ENCODE assay signal across 15 cellular contexts in genomic region chr6:148771212-148771601, GRCh38. TPM values are rescaled to one million over a fixed set of nuclear protein-coding genes. Genes with fewer than 3 reads are reported as not detected.
DNase-seq lines count a peak whose midpoint lies in the region; ATAC-seq, FAIRE-seq and TF ChIP-seq lines count a peak whose summit lies in the region.
"Had no signal": no experiment of that assay in that cellular context is flagged by ENCODE, and none has a peak within 500 bp of the region (broad histone marks: within the 10 kb centered on the region; RNA-seq: fewer than 3 reads in every experiment).

No MANE protein-coding gene starts in this region.

- no peak overlapping the region for H2BK15ac ChIP-seq in H1 (ENCODE audit: low read length)

- DNase-seq in NCI-H748 (lab: John Stamatoyannopoulos, UW; ENCODE audit: unreplicated experiment) (peak; percentile 85), NCI-H748 treated with DMSO at 0.1 percent for 48 hours (lab: John Stamatoyannopoulos, UW) (no peak), NCI-H187 treated with DMSO at 0.1 percent for 48 hours (lab: John Stamatoyannopoulos, UW) (peak; percentile 14), H1 (ENCODE audit: low read depth in 1 of 2, low spot score in 2 of 2) (no peak), spleen (peak; percentile 47), GM23338 (ENCODE audit: low spot score) (no peak), GM19239 (ENCODE audit: insufficient read length, low spot score) (no peak)
- no peak for DNase-seq in activated naive CD4-positive, alpha-beta T cell treated with anti-CD3 and anti-CD28 coated beads, Interleukin-2, amount 50 U/mL, for 72 hours (ENCODE audit: low spot score in 2 of 2)
- DNase-seq: activated CD4-positive, CD25-positive, alpha-beta regulatory T cell; Calu3; left cardiac atrium; stimulated activated CD4-positive, alpha-beta T cell treated with anti-CD3 and anti-CD28 coated beads, Interleukin-12 subunit alpha, Interleukin-12 subunit beta, amount 100 ng/mL, for 4 hours; SW 1271 had no signal

- H2BK12ac ChIP-seq in H1 (ENCODE audit: low read depth, low read length) = no peak overlapping the region

- no peak overlapping the region for H3K4me3 ChIP-seq in H1 (ENCODE audit: extremely low read depth in 1 of 4, insufficient read depth in 2 of 4, low read depth in 3 of 4, low read length in 4 of 4)
- no peak overlapping the region for H3K4me3 ChIP-seq in spleen
- H3K4me3 ChIP-seq in GM23338 = no peak overlapping the region
- H3K4me3 ChIP-seq: heart right ventricle had no signal

- no peak overlapping the region for H4K8ac ChIP-seq in H1 (ENCODE audit: extremely low read depth, insufficient read depth, low read length)

- H3K79me1 ChIP-seq in H1 (ENCODE audit: low read depth, low read length) = peaks cover 3% of the 10 kb centered on the region; the same call in 1 of the 2 replicates

- H3K4me1 ChIP-seq in H1 (replicated peaks in 1 of 4; ENCODE audit: control insufficient read depth in 3 of 4, insufficient read depth in 4 of 4, low read length in 3 of 4) = peaks cover 6 to 23% (median 18%) of the 10 kb centered on the region in 4 experiments; a peak in 6 of 7 replicates
- peaks cover 0 to 79% (median 61%) of the 10 kb centered on the region in 6 donors for H3K4me1 ChIP-seq in spleen
- peaks cover 63% of the 10 kb centered on the region for H3K4me1 ChIP-seq in GM23338 (ENCODE audit: insufficient read depth)

- TF ChIP-seq POLR2A in H1 (IDR thresholded peaks at IDR 0.05; ENCODE audit: control extremely low read depth in 1 of 2, low read depth in 2 of 2, low read length in 2 of 2) = no peak
- TF ChIP-seq POLR2A in spleen (IDR thresholded peaks at IDR 0.05) = no peak

- peaks cover 63% of the 10 kb centered on the region for H3K4me1 Mint-ChIP-seq in GM23338

- intact Hi-C loops in spleen (cut with DNase I; ENCODE audit: low total_unique reads) = no loop called here

- TF ChIP-seq RAD21 in H1 (IDR thresholded peaks at IDR 0.05 in 1 of 2, conservative IDR thresholded peaks at IDR 0.05 in 1 of 2; ENCODE audit: low read depth in 2 of 2, low read length in 2 of 2) = no peak

- no peak overlapping the region for H3K4me3 Mint-ChIP-seq in GM23338

- H3K4me2 ChIP-seq in H1 (ENCODE audit: insufficient read depth in 1 of 2, low read depth in 2 of 2, low read length in 2 of 2) = no peak overlapping the region
- no peak overlapping the region for H3K4me2 ChIP-seq in GM23338

- peak overlapping the region; percentile 49; the same call in 1 of the 2 replicates for H2BK20ac ChIP-seq in H1 (ENCODE audit: low read length)

- no peak overlapping the region for H2BK5ac ChIP-seq in H1 (ENCODE audit: low read depth, low read length)

- no peaks in the 10 kb centered on the region; the same call in 2 of the 3 replicates for H3K36me3 Mint-ChIP-seq in GM23338 (ENCODE audit: low read depth)
- H3K36me3 Mint-ChIP-seq in activated naive CD4-positive, alpha-beta T cell treated with anti-CD3 and anti-CD28 coated beads, Interleukin-2, amount 50 U/mL, for 72 hours = no peaks in the 10 kb centered on the region

- H3K36me3 ChIP-seq in H1 (ENCODE audit: control insufficient read depth in 2 of 4, insufficient read depth in 4 of 4, low read length in 3 of 4) = no peaks in the 10 kb centered on the region
- no peaks in the 10 kb centered on the region for H3K36me3 ChIP-seq in spleen
- H3K36me3 ChIP-seq in GM23338 (ENCODE audit: insufficient read depth) = no peaks in the 10 kb centered on the region
- H3K36me3 ChIP-seq: heart right ventricle, neutrophil had no signal

- no peak overlapping the region for H3K4ac ChIP-seq in H1 (replicated peaks; ENCODE audit: insufficient read length, low read depth, low read length)

- no peak overlapping the region for H3K56ac ChIP-seq in H1 (replicated peaks; ENCODE audit: insufficient read length, low read depth, low read length)

- no peaks in the 10 kb centered on the region; the same call in 1 of the 2 replicates for H3K23me2 ChIP-seq in H1 (ENCODE audit: low read depth, low read length)

- TF ChIP-seq EP300 in H1 (IDR thresholded peaks at IDR 0.05; ENCODE audit: borderline replicate concordance in 1 of 2, low read depth in 2 of 2, low read length in 2 of 2) = no peak

- H3K9me3 Mint-ChIP-seq in GM23338 = no peaks in the 10 kb centered on the region
- no peaks in the 10 kb centered on the region for H3K9me3 Mint-ChIP-seq in activated naive CD4-positive, alpha-beta T cell treated with anti-CD3 and anti-CD28 coated beads, Interleukin-2, amount 50 U/mL, for 72 hours

- peaks cover 7 to 11% of the 10 kb centered on the region in 2 experiments for H4K20me1 ChIP-seq in H1 (replicated peaks in 1 of 2; ENCODE audit: control insufficient read depth in 1 of 2, insufficient read depth in 2 of 2, low read length in 2 of 2)
- peaks cover 21% of the 10 kb centered on the region for H4K20me1 ChIP-seq in GM23338 (replicated peaks; ENCODE audit: insufficient read depth)

- no peak overlapping the region for H2BK120ac ChIP-seq in H1 (replicated peaks; ENCODE audit: low read depth, low read length)

- H4K91ac ChIP-seq in H1 (replicated peaks; ENCODE audit: insufficient read length, low read length) = no peak overlapping the region

- no peak overlapping the region for H2AK5ac ChIP-seq in H1 (ENCODE audit: low read depth, low read length)

- no peak overlapping the region for H3K9ac ChIP-seq in H1 (replicated peaks in 1 of 4; ENCODE audit: extremely low read depth in 1 of 4, low read depth in 3 of 4, low read length in 3 of 4)

- H3K9me2 ChIP-seq in GM23338 (ENCODE audit: insufficient read depth) = no peaks in the 10 kb centered on the region

- no peak overlapping the region for H3K14ac ChIP-seq in H1 (ENCODE audit: insufficient read length)

- H3K79me2 ChIP-seq in H1 (ENCODE audit: control insufficient read depth in 1 of 2, insufficient read depth in 2 of 2, low read length in 2 of 2) (peaks cover 8 to 97% of the 10 kb centered on the region in 2 experiments), GM23338 (replicated peaks; ENCODE audit: insufficient read depth) (peaks cover 100% of the 10 kb centered on the region)

- H2AFZ ChIP-seq in H1 (ENCODE audit: low read length) (no peak overlapping the region), GM23338 (no peak overlapping the region)

- no peaks in the 10 kb centered on the region for H3F3A ChIP-seq in GM23338 (replicated peaks; ENCODE audit: low read depth)

- no peak overlapping the region for H3K23ac ChIP-seq in H1 (ENCODE audit: insufficient read length)

- no peaks in the 10 kb centered on the region for H3K27me3 Mint-ChIP-seq in GM23338 (ENCODE audit: insufficient read depth, low read depth, poor library complexity)

- FAIRE-seq in H1 (lab: Jason Lieb, UNC) (no peak), GM19239 (lab: Jason Lieb, UNC) (no peak)

- H3K18ac ChIP-seq in H1 (ENCODE audit: extremely low read depth, low read length) = no peak overlapping the region

- no peaks in the 10 kb centered on the region for H3K27me3 ChIP-seq in H1 (replicated peaks in 1 of 4; ENCODE audit: control insufficient read depth in 3 of 4, extremely low read depth in 1 of 4, insufficient read depth in 3 of 4, low read length in 3 of 4)
- no peaks in the 10 kb centered on the region for H3K27me3 ChIP-seq in spleen (replicated peaks in 1 of 7)
- H3K27me3 ChIP-seq in GM23338 (ENCODE audit: insufficient read depth) = no peaks in the 10 kb centered on the region
- H3K27me3 ChIP-seq: heart right ventricle had no signal

- TF ChIP-seq CTCF in H1 (IDR thresholded peaks at IDR 0.05; ENCODE audit: control extremely low read depth in 1 of 3, insufficient read depth in 1 of 3, low read depth in 1 of 3, low read length in 3 of 3) (no peak), spleen (IDR thresholded peaks at IDR 0.05 in 8 of 11, conservative IDR thresholded peaks at IDR 0.05 in 3 of 11) (no peak), GM23338 (conservative IDR thresholded peaks at IDR 0.05; ENCODE audit: low read depth in 2 of 2) (no peak)

- no peak for ATAC-seq in GM23338
- ATAC-seq in activated naive CD4-positive, alpha-beta T cell treated with anti-CD3 and anti-CD28 coated beads, Interleukin-2, amount 50 U/mL, for 72 hours = no peak

- H4K5ac ChIP-seq in H1 (ENCODE audit: insufficient read length, low read depth, low read length) = no peak overlapping the region

- H3K27ac ChIP-seq in H1 (ENCODE audit: low read depth, low read length) = no peak overlapping the region
- H3K27ac ChIP-seq in spleen = peak overlapping the region in 3 of 8 donors; percentile 37 to 67 (median 45)
- no peak overlapping the region for H3K27ac ChIP-seq in GM23338 (ENCODE audit: low read depth)
- H3K27ac ChIP-seq: heart right ventricle, neutrophil had no signal

- CTCF ChIA-PET in H1 (lab: Charles Lee; ENCODE audit: partially characterized antibody) = interaction anchor here (0.5 to 2.0 kb wide), 9 partner anchors 10 to 389 kb away, joined by 3 to 5 read pairs (median 4); no protein-coding TSS in a partner anchor

- H3K9me3 ChIP-seq in H1 (ENCODE audit: insufficient read depth in 2 of 2, low read depth in 1 of 2, low read length in 1 of 2) (no peaks in the 10 kb centered on the region), spleen (no peaks in the 10 kb centered on the region)
- H3K9me3 ChIP-seq: heart right ventricle, neutrophil had no signal

- POLR2A ChIA-PET in H1 (lab: Charles Lee; ENCODE audit: partially characterized antibody) = interaction anchor here (1.1 to 1.5 kb wide), 3 partner anchors 12 to 49 kb away, joined by 3 to 5 read pairs (median 3); no protein-coding TSS in a partner anchor

- WGBS in H1 (ENCODE audit: extremely low coverage in 1 of 2, insufficient coverage in 1 of 2, insufficient read length in 1 of 2, insufficient replicate concordance in 2 of 2, low coverage in 1 of 2, low lambda C conversion rate in 2 of 2, missing lambda C conversion rate in 1 of 2), 2 experiments = 88% methylated on average over 3 of the region's 3 CpGs; no CpG with 5 or more reads in 1 of the 2 experiments
- WGBS in spleen, 5 donors = 36 to 85% (median 55%) methylated on average over 3 of the region's 3 CpGs

- no peak overlapping the region for H3K27ac Mint-ChIP-seq in GM23338
- H3K27ac Mint-ChIP-seq in activated naive CD4-positive, alpha-beta T cell treated with anti-CD3 and anti-CD28 coated beads, Interleukin-2, amount 50 U/mL, for 72 hours = no peak overlapping the region

RNA-seq across cellular contexts. Expression of gene UST, which starts 24.4 kb away (rescaled TPM):
- 31.9 and 34.5 TPM in 2 replicates for total RNA-seq in H1 (2021; fragmentation: NEBNext Ultra II Directional; extraction: Animal tissue kit (Norgen Biotek cat#: 25700))
- 9.5 and 13.5 TPM in 2 replicates for polyA plus RNA-seq in H1 (2011; rRNA removed)
- polyA plus RNA-seq in H1 (2011; cell fraction: cytosol; rRNA removed) = 14.5 TPM
- 11.0 TPM for polyA plus RNA-seq in H1 (2011; cell fraction: nucleus; rRNA removed)
- 19.6 to 25.7 TPM (median 21.6 TPM) in 4 replicates for polyA plus RNA-seq in H1 (2012, experiment 1 of 2)
- polyA plus RNA-seq in H1 (2012, experiment 2 of 2) = 14.0 TPM
- polyA plus RNA-seq in H1 (2013, experiment 1 of 2) = 36.2 TPM
- 38.7 TPM for polyA plus RNA-seq in H1 (2013, experiment 2 of 2)
- 16.8 and 20.8 TPM in 2 replicates for polyA minus RNA-seq in H1 (2011; rRNA and poly(A)+ RNA removed)
- polyA minus RNA-seq in H1 (2011; cell fraction: cytosol; rRNA and poly(A)+ RNA removed) = 17.0 TPM
- 28.7 TPM for polyA minus RNA-seq in H1 (2011; cell fraction: nucleus; rRNA and poly(A)+ RNA removed)
- 10 to 100 TPM; 12.9 to 26.8 (median 16.1) TPM for total RNA-seq in spleen
- polyA plus RNA-seq in spleen = 1 to 10 TPM; 6.4 to 9.1 (median 7.2) TPM
- total RNA-seq in GM23338 (2014; rRNA removed; shearing (Covaris generic)) = 32.3 and 33.0 TPM in 2 replicates
- 12.6 TPM in 2 replicates for polyA plus RNA-seq in GM23338 (2016; fragmentation: Nextera tagmentation; extraction: Ambion mirVana)
- total RNA-seq in activated naive CD4-positive, alpha-beta T cell treated with anti-CD3 and anti-CD28 coated beads, Interleukin-2, amount 50 U/mL, for 72 hours = under 1 TPM; 0.46 to 0.49 TPM

Comparison
In these comparisons a context has a peak if more than half of its experiments do, and no peak if none do; other contexts are left out.
1. DNase-seq: peak in NCI-H748 (single experiment), NCI-H187 treated with DMSO at 0.1 percent for 48 hours (single experiment) and spleen (single experiment); none in NCI-H748 treated with DMSO at 0.1 percent for 48 hours (single experiment), H1 (0 of 2), GM23338 (single experiment), GM19239 (single experiment) and activated naive CD4-positive, alpha-beta T cell treated with anti-CD3 and anti-CD28 coated beads, Interleukin-2, amount 50 U/mL, for 72 hours (0 of 2).
2. RNA of gene UST, which starts 24.4 kb away (total RNA-seq): 31.9 to 34.5 TPM in H1, 32.3 to 33.0 TPM in GM23338 and 12.9 to 26.8 TPM in spleen; 0.46 to 0.49 TPM in activated naive CD4-positive, alpha-beta T cell treated with anti-CD3 and anti-CD28 coated beads, Interleukin-2, amount 50 U/mL, for 72 hours; every median in the first group is over 4 times any median in the second.